Comparison of ENCODE assay signal across 11 cellular contexts in genomic region chr1:210374600-210374953, GRCh38. TPM values are rescaled to one million over a fixed set of nuclear protein-coding genes. Genes with fewer than 3 reads are reported as not detected.
DNase-seq lines count a peak whose midpoint lies in the region; ATAC-seq, FAIRE-seq and TF ChIP-seq lines count a peak whose summit lies in the region.
"Had no signal": no experiment of that assay in that cellular context is flagged by ENCODE, and none has a peak within 500 bp of the region (broad histone marks: within the 10 kb centered on the region; RNA-seq: fewer than 3 reads in every experiment).

No MANE protein-coding gene starts in this region.

- H3K79me2 ChIP-seq in ACC112 (ENCODE audit: control insufficient read depth, insufficient read depth, low read length, unreplicated experiment) (no peaks in the 10 kb centered on the region), keratinocyte (ENCODE audit: control insufficient read depth, insufficient read depth, low read length) (no peaks in the 10 kb centered on the region)

- no peaks in the 10 kb centered on the region for H3K9me3 ChIP-seq in keratinocyte (ENCODE audit: control insufficient read depth, low read depth, low read length)
- no peaks in the 10 kb centered on the region for H3K9me3 ChIP-seq in uterus
- H3K9me3 ChIP-seq: spleen had no signal

- H3K4me2 ChIP-seq in keratinocyte (ENCODE audit: control insufficient read depth, extremely low read depth, insufficient read depth, low read depth, low read length) = peak overlapping the region; percentile 22

- TF ChIP-seq POLR2A in uterus (IDR thresholded peaks at IDR 0.05) = no peak

- H3K27me3 ChIP-seq in ACC112 (ENCODE audit: insufficient read depth, low read length) (no peaks in the 10 kb centered on the region), keratinocyte (ENCODE audit: control insufficient read depth, extremely low read depth, insufficient read depth, low read length) (no peaks in the 10 kb centered on the region), uterus (no peaks in the 10 kb centered on the region)
- H3K27me3 ChIP-seq: spleen had no signal

- DNase-seq in activated CD4-positive, alpha-beta memory T cell treated with anti-CD3 and anti-CD28 coated beads for 36 hours = no peak
- DNase-seq in keratinocyte (ENCODE audit: low read depth, low spot score) (no peak), NCI-H1092 treated with DMSO at 0.1 percent for 48 hours (lab: John Stamatoyannopoulos, UW) (no peak), caudate nucleus (lab: John Stamatoyannopoulos, UW) (no peak), uterus (no peak), NCI-H2081 (lab: John Stamatoyannopoulos, UW) (no peak)
- DNase-seq: hippocampal formation, spleen had no signal

- TF ChIP-seq CTCF in keratinocyte (optimal IDR thresholded peaks at IDR 0.05 in 1 of 3, IDR thresholded peaks at IDR 0.05 in 1 of 3, conservative IDR thresholded peaks at IDR 0.05 in 1 of 3; ENCODE audit: extremely low read depth in 1 of 3, insufficient read depth in 2 of 3, low read length in 3 of 3) (no peak), uterus (IDR thresholded peaks at IDR 0.05) (no peak)

- ATAC-seq in GM21528 (IDR thresholded peaks at IDR 0.05; ENCODE audit: low FRiP score, unreplicated experiment) = peak; percentile 2

- H3K4me3 Mint-ChIP-seq in activated CD4-positive, alpha-beta memory T cell treated with anti-CD3 and anti-CD28 coated beads for 36 hours = no peak overlapping the region
- H3K4me3 Mint-ChIP-seq: activated naive CD8-positive, alpha-beta T cell treated with anti-CD3 and anti-CD28 coated beads, Interleukin-2, amount 10 ng/mL, durations not matched to agents 7 days and 5 days had no signal

- POLR2A ChIA-PET in activated CD4-positive, alpha-beta memory T cell treated with anti-CD3 and anti-CD28 coated beads for 36 hours (lab: Charles Lee) = interaction anchor here (0.5 to 2.4 kb wide), 22 partner anchors 10 to 1009 kb away, joined by 3 to 53 read pairs (median 7); partner anchors contain the start of genes HHAT and UTP25

- H3K9me1 ChIP-seq in keratinocyte (ENCODE audit: control insufficient read depth, extremely low read depth, insufficient read depth, low read length) = no peaks in the 10 kb centered on the region

- peaks cover 34% of the 10 kb centered on the region for H3K4me1 Mint-ChIP-seq in activated CD4-positive, alpha-beta memory T cell treated with anti-CD3 and anti-CD28 coated beads for 36 hours (ENCODE audit: low read depth)

- H3K4me1 ChIP-seq in ACC112 (ENCODE audit: control insufficient read depth, insufficient read depth, low read length, unreplicated experiment) (peaks cover 50% of the 10 kb centered on the region), keratinocyte (ENCODE audit: control insufficient read depth, extremely low read depth, insufficient read depth, low read length) (peaks cover 14% of the 10 kb centered on the region), uterus (no peaks in the 10 kb centered on the region)

- no peaks in the 10 kb centered on the region for H3K36me3 ChIP-seq in ACC112 (ENCODE audit: insufficient read depth, low read length)
- no peaks in the 10 kb centered on the region for H3K36me3 ChIP-seq in keratinocyte (ENCODE audit: control insufficient read depth in 2 of 2, extremely low read depth in 1 of 2, insufficient read depth in 2 of 2, low read length in 2 of 2)
- H3K36me3 ChIP-seq in uterus = no peaks in the 10 kb centered on the region
- H3K36me3 ChIP-seq: spleen had no signal

- no peaks in the 10 kb centered on the region for H3K27me3 Mint-ChIP-seq in activated CD4-positive, alpha-beta memory T cell treated with anti-CD3 and anti-CD28 coated beads for 36 hours

- FAIRE-seq in keratinocyte (lab: Jason Lieb, UNC) = no peak

- dilution Hi-C loops in keratinocyte (cut with MboI; ENCODE audit: extremely low pct_ligation_motif_present, low sequenced_read_pairs) = no loop called here

- H2AFZ ChIP-seq in ACC112 (ENCODE audit: low read length, unreplicated experiment) (no peak overlapping the region), keratinocyte (ENCODE audit: control insufficient read depth, low read length) (no peak overlapping the region)

- H3K27ac Mint-ChIP-seq in activated CD4-positive, alpha-beta memory T cell treated with anti-CD3 and anti-CD28 coated beads for 36 hours = peak overlapping the region; percentile 89

- no peaks in the 10 kb centered on the region for H4K20me1 ChIP-seq in keratinocyte (ENCODE audit: control insufficient read depth, extremely low read depth, insufficient read depth, low read length)

- intact Hi-C loops in activated CD4-positive, alpha-beta memory T cell treated with anti-CD3 and anti-CD28 coated beads for 36 hours (cut with micrococcal nuclease) = loop anchor here (1.0 kb wide), 6 partner anchors 26 to 885 kb away; partner anchors contain the start of gene RCOR3
- intact Hi-C loops in uterus (cut with DNase I; ENCODE audit: low total_unique reads) = no loop called here

- no peak overlapping the region for H3K4me3 ChIP-seq in ACC112 (ENCODE audit: low read depth, low read length)
- no peak overlapping the region for H3K4me3 ChIP-seq in keratinocyte (ENCODE audit: control insufficient read depth in 2 of 3, extremely low read depth in 1 of 3, insufficient read depth in 2 of 3, low read depth in 1 of 3, low read length in 3 of 3)
- H3K4me3 ChIP-seq in uterus = no peak overlapping the region
- H3K4me3 ChIP-seq: spleen had no signal

- H3K9ac ChIP-seq in keratinocyte (ENCODE audit: control insufficient read depth, extremely low read depth, insufficient read depth, low read length) = no peak overlapping the region

- H3K9me3 Mint-ChIP-seq in activated CD4-positive, alpha-beta memory T cell treated with anti-CD3 and anti-CD28 coated beads for 36 hours = no peaks in the 10 kb centered on the region
- H3K9me3 Mint-ChIP-seq: activated naive CD8-positive, alpha-beta T cell treated with anti-CD3 and anti-CD28 coated beads, Interleukin-2, amount 10 ng/mL, durations not matched to agents 7 days and 5 days had no signal

- peak overlapping the region; percentile 90 for H3K27ac ChIP-seq in ACC112 (ENCODE audit: low read depth, low read length)
- peak overlapping the region; percentile 99 for H3K27ac ChIP-seq in keratinocyte (ENCODE audit: control insufficient read depth, insufficient read depth, low read length)
- H3K27ac ChIP-seq in caudate nucleus (ENCODE audit: low read depth, low read length) = no peak overlapping the region
- no peak overlapping the region for H3K27ac ChIP-seq in uterus

- no peaks in the 10 kb centered on the region for H3K36me3 Mint-ChIP-seq in activated CD4-positive, alpha-beta memory T cell treated with anti-CD3 and anti-CD28 coated beads for 36 hours
- H3K36me3 Mint-ChIP-seq: activated naive CD8-positive, alpha-beta T cell treated with anti-CD3 and anti-CD28 coated beads, Interleukin-2, amount 10 ng/mL, durations not matched to agents 7 days and 5 days had no signal

- CTCF ChIA-PET in activated CD4-positive, alpha-beta memory T cell treated with anti-CD3 and anti-CD28 coated beads for 36 hours (lab: Charles Lee) = interaction anchor here (0.8 to 4.7 kb wide), 22 partner anchors 10 to 760 kb away, joined by 3 to 88 read pairs (median 6); partner anchors contain the start of genes KCNH1 and UTP25

RNA-seq across cellular contexts. Expression of gene HHAT, which starts 45.9 kb away (rescaled TPM):
- total RNA-seq in activated CD4-positive, alpha-beta memory T cell treated with anti-CD3 and anti-CD28 coated beads for 36 hours = 1 to 10 TPM; 1.6 to 1.8 TPM
- polyA plus RNA-seq in keratinocyte = 3.4 to 4.7 TPM (median 3.8 TPM) in 3 replicates
- 0.70 TPM for polyA plus RNA-seq in keratinocyte (2011; ENCODE audit: low read depth)
- polyA plus RNA-seq in keratinocyte (2011; cell fraction: cytosol; rRNA removed) = 4.3 and 4.6 TPM in 2 replicates
- polyA plus RNA-seq in keratinocyte (2011; cell fraction: nucleus; rRNA removed) = 6.8 and 7.2 TPM in 2 replicates
- polyA plus RNA-seq in keratinocyte (2012; ENCODE audit: low replicate concordance) = 1.4 and 4.8 TPM in 2 replicates
- 5.4 to 9.4 TPM (median 6.2 TPM) in 3 replicates for polyA minus RNA-seq in keratinocyte
- polyA minus RNA-seq in keratinocyte (2011; cell fraction: cytosol; rRNA and poly(A)+ RNA removed) = 3.3 TPM
- polyA minus RNA-seq in keratinocyte (2011; cell fraction: nucleus; rRNA and poly(A)+ RNA removed) = 9.6 and 12.3 TPM in 2 replicates
- total RNA-seq in uterus = 10 to 100 TPM in 1 of 4 donors, 1 to 10 TPM in 2, under 1 TPM in 1; 0.88 to 10.9 (median 3.4) TPM

Comparison
In these comparisons a context has a peak if more than half of its experiments do, and no peak if none do; other contexts are left out.
1. H3K27ac ChIP-seq: peak in ACC112 (single experiment) and keratinocyte (single experiment); none in caudate nucleus (single experiment) and uterus (0 of 2).